ENCODE assay signal across 28 cellular contexts in genomic region chr20:14207591-14207990, GRCh38.
"Had no signal": no experiment of that assay in that cellular context is flagged by ENCODE, and none has a peak within 500 bp of the region (broad histone marks: within the 10 kb centered on the region; RNA-seq: fewer than 3 reads in every experiment).

No MANE protein-coding gene starts in this region.

- FAIRE-seq: colon, endometrium, islet of Langerhans, keratinocyte had no signal

- H3K4me1 ChIP-seq: esophagus squamous epithelium, gastrocnemius medialis, heart right ventricle, left lung, lower lobe of right lung had no signal

- H3K27ac ChIP-seq: coronary artery, dorsolateral prefrontal cortex, epithelial cell of prostate, esophagus squamous epithelium, gastrocnemius medialis, heart right ventricle, left lung, lower lobe of right lung had no signal

- H3K4me3 ChIP-seq: coronary artery, dorsolateral prefrontal cortex, esophagus squamous epithelium, gastrocnemius medialis, heart right ventricle, left lung, lower lobe of right lung had no signal

- H3K36me3 ChIP-seq: esophagus squamous epithelium, gastrocnemius medialis, heart right ventricle, left lung, lower lobe of right lung had no signal

- DNase-seq: dermis blood vessel endothelial cell; dorsolateral prefrontal cortex; effector CD4-positive, alpha-beta T cell; effector memory CD4-positive, alpha-beta T cell; endodermal cell; erythroblast; esophagus squamous epithelium; foreskin fibroblast; foreskin melanocyte; gastrocnemius medialis; glutamatergic neuron; head of caudate nucleus; heart right ventricle; hippocampal formation; left cardiac atrium; left ventricle myocardium superior; lower lobe of right lung; mesenchymal stem cell; midbrain; naive thymus-derived CD4-positive, alpha-beta T cell had no signal

- ATAC-seq: esophagus mucosa; gastrocnemius medialis; heart right ventricle; left cardiac atrium; left lung; left ventricle myocardium superior; lower lobe of right lung; naive thymus-derived CD4-positive, alpha-beta T cell had no signal

- H3K27me3 ChIP-seq: dorsolateral prefrontal cortex, esophagus squamous epithelium, gastrocnemius medialis, heart right ventricle, left lung had no signal
